Comparison of ENCODE assay signal across 12 cellular contexts in the genomic region with DNA sequence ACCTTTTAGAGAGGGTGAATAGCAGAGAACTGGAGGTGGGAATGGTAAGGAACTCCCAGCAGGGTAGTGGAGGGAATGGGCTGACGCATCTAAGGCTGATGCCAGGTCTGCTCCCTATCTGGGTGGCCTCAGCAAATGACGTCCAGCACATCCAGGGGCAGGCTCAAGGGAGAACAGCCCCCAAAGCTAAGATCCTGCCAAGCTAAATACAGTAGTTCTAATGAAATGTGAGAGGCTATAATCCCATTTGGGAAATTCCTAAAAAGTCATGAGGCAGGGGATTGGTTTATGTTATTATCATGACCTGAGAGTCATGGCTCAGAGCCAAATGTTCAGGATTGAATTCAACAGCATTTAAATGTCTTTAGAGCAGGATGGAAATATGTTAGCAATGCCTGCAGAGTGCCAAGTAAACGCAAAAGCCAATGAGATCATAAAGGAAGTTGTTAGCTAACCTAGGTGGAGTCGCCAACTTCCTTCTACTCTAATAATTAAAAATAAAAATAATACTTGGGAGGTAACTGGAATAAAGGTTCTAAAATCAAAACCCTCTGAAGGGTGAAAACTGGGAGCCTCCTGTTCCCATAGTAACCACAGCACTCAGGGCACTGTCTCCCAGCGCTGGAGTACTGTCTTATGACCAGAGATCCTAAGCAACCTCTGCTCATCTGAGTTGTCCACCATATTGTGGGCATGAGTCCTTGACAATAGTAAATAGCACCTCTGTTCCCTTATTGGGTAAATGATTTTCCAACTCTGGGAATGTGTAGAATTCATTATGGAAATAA. TPM values are rescaled to one million over a fixed set of nuclear protein-coding genes. Genes with fewer than 3 reads are reported as not detected.
DNase-seq lines count a peak whose midpoint lies in the region; ATAC-seq, FAIRE-seq and TF ChIP-seq lines count a peak whose summit lies in the region.
"Had no signal": no experiment of that assay in that cellular context is flagged by ENCODE, and none has a peak within 500 bp of the region (broad histone marks: within the 10 kb centered on the region; RNA-seq: fewer than 3 reads in every experiment).

No MANE protein-coding gene starts in this region.

- ATAC-seq in Right ventricle myocardium inferior (peak; percentile 77), K562 (no peak)
- no peak for ATAC-seq in stimulated activated effector memory CD8-positive, alpha-beta T cell treated with anti-CD3 and anti-CD28 coated beads, Interleukin-12 subunit alpha, Interleukin-12 subunit beta, amount 100 ng/mL, for 72 hours

- peaks cover 0 to 3% of the 10 kb centered on the region in 2 experiments; a peak in 1 of 5 replicates for H3K4me1 ChIP-seq in K562 (replicated peaks in 1 of 2; ENCODE audit: control insufficient read depth in 2 of 2, insufficient read depth in 2 of 2, low read length in 2 of 2)

- no peaks in the 10 kb centered on the region for H3K36me3 ChIP-seq in K562 (ENCODE audit: control insufficient read depth, insufficient read depth, low read length)
- H3K36me3 ChIP-seq: BLaER1 treated with 17β-estradiol and CSF1 and Interleukin-3, amounts not matched to agents 10 nM and 100 nM had no signal

- no peaks in the 10 kb centered on the region for H3K4me1 Mint-ChIP-seq in stimulated activated effector memory CD8-positive, alpha-beta T cell treated with anti-CD3 and anti-CD28 coated beads, Interleukin-12 subunit alpha, Interleukin-12 subunit beta, amount 100 ng/mL, for 72 hours
- H3K4me1 Mint-ChIP-seq in activated T-cell treated with anti-CD3 and anti-CD28 coated beads, Interleukin-2, amount 50 U/mL, for 24 hours (ENCODE audit: low read depth): no peaks in the 10 kb centered on the region
- no peaks in the 10 kb centered on the region for H3K4me1 Mint-ChIP-seq in activated naive CD4-positive, alpha-beta T cell treated with anti-CD3 and anti-CD28 coated beads for 36 hours (ENCODE audit: low read depth)
- H3K4me1 Mint-ChIP-seq: endodermal cell had no signal

- FAIRE-seq in K562 (lab: Jason Lieb, UNC) (peak; percentile 29), urothelium cell line (lab: Jason Lieb, UNC) (peak; percentile 46)

- no peak overlapping the region for H3K27ac Mint-ChIP-seq in stimulated activated effector memory CD8-positive, alpha-beta T cell treated with anti-CD3 and anti-CD28 coated beads, Interleukin-12 subunit alpha, Interleukin-12 subunit beta, amount 100 ng/mL, for 72 hours
- H3K27ac Mint-ChIP-seq in activated T-cell treated with anti-CD3 and anti-CD28 coated beads, Interleukin-2, amount 50 U/mL, for 24 hours: no peak overlapping the region
- no peak overlapping the region for H3K27ac Mint-ChIP-seq in activated naive CD4-positive, alpha-beta T cell treated with anti-CD3 and anti-CD28 coated beads for 36 hours
- H3K27ac Mint-ChIP-seq: endodermal cell had no signal

- no peak for DNase-seq in Right ventricle myocardium inferior (ENCODE audit: missing footprints)
- DNase-seq in cardiac septum (ENCODE audit: low spot score): no peak
- no peak for DNase-seq in K562 (ENCODE audit: extremely low read depth in 1 of 4, low spot score in 3 of 4)
- peak; percentile 95 for DNase-seq in kidney glomerular epithelial cell (lab: John Stamatoyannopoulos, UW)
- DNase-seq in urothelium cell line (ENCODE audit: low spot score): peak; percentile 80
- DNase-seq in stimulated activated effector memory CD8-positive, alpha-beta T cell treated with anti-CD3 and anti-CD28 coated beads, Interleukin-12 subunit alpha, Interleukin-12 subunit beta, amount 100 ng/mL, for 72 hours (ENCODE audit: low spot score in 2 of 2): no peak
- DNase-seq in activated T-cell treated with anti-CD3 and anti-CD28 coated beads, Interleukin-2, amount 50 U/mL, for 24 hours: no peak
- DNase-seq in activated naive CD4-positive, alpha-beta T cell treated with anti-CD3 and anti-CD28 coated beads for 36 hours: no peak
- DNase-seq: endodermal cell, posterior cingulate gyrus, substantia nigra had no signal

- POLR2A ChIA-PET in K562 (lab: Yijun Ruan, JAX): interaction anchor here (0.6 to 1.8 kb wide), 3 partner anchors 9 to 506 kb away, joined by 3 to 5 read pairs (median 4); no protein-coding TSS in a partner anchor

- H3K79me2 ChIP-seq in K562 (ENCODE audit: control insufficient read depth, insufficient read depth, low read length): no peaks in the 10 kb centered on the region

- H3K9me1 ChIP-seq in K562 (ENCODE audit: control insufficient read depth, insufficient read depth, low read length): no peaks in the 10 kb centered on the region

- no peak overlapping the region for H3K27ac ChIP-seq in K562 (ENCODE audit: extremely low read depth, low read depth, low read length)
- H3K27ac ChIP-seq: BLaER1 treated with 17β-estradiol and CSF1 and Interleukin-3, amounts not matched to agents 10 nM and 100 nM had no signal

- no peak for TF ChIP-seq POLR2A in K562 (conservative IDR thresholded peaks at IDR 0.05)

- intact Hi-C loops in Right ventricle myocardium inferior (cut with DNase I) (no loop called here), cardiac septum (cut with DNase I) (no loop called here), K562 (cut with micrococcal nuclease) (no loop called here)
- intact Hi-C loops in activated naive CD4-positive, alpha-beta T cell treated with anti-CD3 and anti-CD28 coated beads for 36 hours (cut with micrococcal nuclease): no loop called here

- H3K9ac ChIP-seq in K562 (ENCODE audit: insufficient read depth in 1 of 2, low read depth in 2 of 2, low read length in 2 of 2): no peak overlapping the region
- H3K9ac ChIP-seq: BLaER1 treated with 17β-estradiol and CSF1 and Interleukin-3, amounts not matched to agents 10 nM and 100 nM had no signal

- no peaks in the 10 kb centered on the region for H3K9me3 ChIP-seq in K562 (replicated peaks; ENCODE audit: control insufficient read depth, insufficient read depth, low read depth, low read length)

- in situ Hi-C loops in K562 (cut with MboI): loop anchor here (10.0 kb wide), 1 partner anchor 459 kb away; the partner anchor contains the start of gene ULBP2

- H3K4me3 Mint-ChIP-seq in stimulated activated effector memory CD8-positive, alpha-beta T cell treated with anti-CD3 and anti-CD28 coated beads, Interleukin-12 subunit alpha, Interleukin-12 subunit beta, amount 100 ng/mL, for 72 hours: no peak overlapping the region
- no peak overlapping the region for H3K4me3 Mint-ChIP-seq in activated T-cell treated with anti-CD3 and anti-CD28 coated beads, Interleukin-2, amount 50 U/mL, for 24 hours
- H3K4me3 Mint-ChIP-seq in activated naive CD4-positive, alpha-beta T cell treated with anti-CD3 and anti-CD28 coated beads for 36 hours: no peak overlapping the region
- H3K4me3 Mint-ChIP-seq: endodermal cell had no signal

- no peak overlapping the region for H3K4me3 ChIP-seq in K562
- H3K4me3 ChIP-seq: BLaER1 treated with 17β-estradiol and CSF1 and Interleukin-3, amounts not matched to agents 10 nM and 100 nM had no signal

- WGBS in K562 (ENCODE audit: insufficient coverage, low coverage, missing lambda C conversion rate): under 1% methylated on average over 5 of the region's 5 CpGs

- no peaks in the 10 kb centered on the region for H4K20me1 ChIP-seq in K562 (replicated peaks; ENCODE audit: control insufficient read depth, insufficient read depth, low read length)
- H4K20me1 ChIP-seq: BLaER1 treated with 17β-estradiol and CSF1 and Interleukin-3, amounts not matched to agents 10 nM and 100 nM had no signal

- H3K27me3 Mint-ChIP-seq in activated T-cell treated with anti-CD3 and anti-CD28 coated beads, Interleukin-2, amount 50 U/mL, for 24 hours: peaks cover 48% of the 10 kb centered on the region
- H3K27me3 Mint-ChIP-seq in activated naive CD4-positive, alpha-beta T cell treated with anti-CD3 and anti-CD28 coated beads for 36 hours (ENCODE audit: low read depth): peaks cover 33% of the 10 kb centered on the region

- no peak overlapping the region for H3K4me2 ChIP-seq in K562 (ENCODE audit: insufficient read depth, low read length)

- CTCF ChIA-PET in K562 (lab: Yijun Ruan, JAX; ENCODE audit: low intra/inter-chr PET ratio): interaction anchor here (0.7 kb wide), 1 partner anchor 1864 kb away, joined by 3 read pairs; no protein-coding TSS in a partner anchor
- CTCF ChIA-PET in activated naive CD4-positive, alpha-beta T cell treated with anti-CD3 and anti-CD28 coated beads for 36 hours (lab: Charles Lee): interaction anchor here (0.9 to 2.0 kb wide), 2 partner anchors 14 to 415 kb away, joined by 5 to 6 read pairs; no protein-coding TSS in a partner anchor

- no peak overlapping the region for H2AFZ ChIP-seq in K562 (ENCODE audit: low read depth, low read length)

- H3K27me3 ChIP-seq in K562 (ENCODE audit: control insufficient read depth in 2 of 2, insufficient read depth in 2 of 2, low read length in 2 of 2): peaks cover 22 to 38% of the 10 kb centered on the region in 2 experiments
- H3K27me3 ChIP-seq: BLaER1 treated with 17β-estradiol and CSF1 and Interleukin-3, amounts not matched to agents 10 nM and 100 nM had no signal

- TF ChIP-seq RAD21 in K562 (CRISPR knock-in tag; conservative IDR thresholded peaks at IDR 0.05 in 1 of 2, IDR thresholded peaks at IDR 0.05 in 1 of 2): no peak

- no peak for TF ChIP-seq CTCF in K562 (IDR thresholded peaks at IDR 0.05 in 2 of 3, conservative IDR thresholded peaks at IDR 0.05 in 1 of 3; ENCODE audit: insufficient read depth in 2 of 3, low read depth in 1 of 3, low read length in 3 of 3)

- peaks cover 13% of the 10 kb centered on the region for H3K9me3 Mint-ChIP-seq in stimulated activated effector memory CD8-positive, alpha-beta T cell treated with anti-CD3 and anti-CD28 coated beads, Interleukin-12 subunit alpha, Interleukin-12 subunit beta, amount 100 ng/mL, for 72 hours
- H3K9me3 Mint-ChIP-seq in activated T-cell treated with anti-CD3 and anti-CD28 coated beads, Interleukin-2, amount 50 U/mL, for 24 hours: peaks cover 12% of the 10 kb centered on the region
- H3K9me3 Mint-ChIP-seq in activated naive CD4-positive, alpha-beta T cell treated with anti-CD3 and anti-CD28 coated beads for 36 hours: peaks cover 14% of the 10 kb centered on the region
- H3K9me3 Mint-ChIP-seq: endodermal cell had no signal

- no peaks in the 10 kb centered on the region for H3K36me3 Mint-ChIP-seq in stimulated activated effector memory CD8-positive, alpha-beta T cell treated with anti-CD3 and anti-CD28 coated beads, Interleukin-12 subunit alpha, Interleukin-12 subunit beta, amount 100 ng/mL, for 72 hours
- no peaks in the 10 kb centered on the region for H3K36me3 Mint-ChIP-seq in activated T-cell treated with anti-CD3 and anti-CD28 coated beads, Interleukin-2, amount 50 U/mL, for 24 hours (ENCODE audit: low read depth)
- peaks cover 2% of the 10 kb centered on the region for H3K36me3 Mint-ChIP-seq in activated naive CD4-positive, alpha-beta T cell treated with anti-CD3 and anti-CD28 coated beads for 36 hours (ENCODE audit: low read depth)

- BruUV-seq in K562 (replicated peaks; lab: Mats Ljungman, UMichigan): no TSS peak

- TF ChIP-seq EP300 in K562 (IDR thresholded peaks at IDR 0.05; ENCODE audit: low read length): no peak

RNA-seq across cellular contexts. Expression of gene IYD, which starts 34.8 kb away (rescaled TPM):
- total RNA-seq in Right ventricle myocardium inferior (not detected), cardiac septum (not detected), K562 (2014; rRNA removed) (not detected in 2 replicates), K562 (2014; rRNA removed; fragmentation: Illumina TruSeq; extraction: Trizol) (not detected in 2 replicates), K562 (2015; rRNA removed; fragmentation: Illumina TruSeq; extraction: Trizol) (not detected in 2 replicates), K562 (2021) (not detected in 2 replicates)
- not detected in 2 replicates for total RNA-seq in K562 (2011; cell fraction: chromatin; rRNA removed; ENCODE audit: low replicate concordance)
- total RNA-seq in K562 (2011; cell fraction: nucleolus; rRNA removed): not detected in 2 replicates
- not detected in 2 replicates for total RNA-seq in K562 (2011; cell fraction: nucleoplasm; rRNA removed)
- polyA plus RNA-seq in K562 (2011; rRNA removed) (not detected in 2 replicates), K562 (2014; fragmentation: Illumina TruSeq; extraction: Trizol) (not detected in 2 replicates), K562 (2014; fragmentation: Nextera tagmentation; extraction: Ambion mirVana) (not detected), K562 (2014; rRNA removed) (0.09 TPM in 1 of 2 replicates, not detected in the other)
- polyA plus RNA-seq in K562 (2011; cell fraction: cytosol; rRNA removed): not detected in 2 replicates
- polyA plus RNA-seq in K562 (2011; cell fraction: nucleus; rRNA removed): not detected in 2 replicates
- polyA plus RNA-seq in K562 (2012): 0.01 TPM in 1 of 2 replicates, not detected in the other
- 0.04 TPM in 1 of 2 replicates, not detected in the other for polyA minus RNA-seq in K562 (2011; rRNA and poly(A)+ RNA removed)
- not detected in 2 replicates for polyA minus RNA-seq in K562 (2011; cell fraction: cytosol; rRNA and poly(A)+ RNA removed)
- polyA minus RNA-seq in K562 (2011; cell fraction: nucleus; rRNA and poly(A)+ RNA removed): not detected in 2 replicates
- not detected for total RNA-seq in activated naive CD4-positive, alpha-beta T cell treated with anti-CD3 and anti-CD28 coated beads for 36 hours
- total RNA-seq: endodermal cell had no signal

Comparison
In these comparisons a context has a peak if more than half of its experiments do, and no peak if none do; other contexts are left out.
1. DNase-seq: peak in kidney glomerular epithelial cell (single experiment) and urothelium cell line (single experiment); none in Right ventricle myocardium inferior (single experiment), cardiac septum (single experiment), K562 (0 of 4), stimulated activated effector memory CD8-positive, alpha-beta T cell treated with anti-CD3 and anti-CD28 coated beads, Interleukin-12 subunit alpha, Interleukin-12 subunit beta, amount 100 ng/mL, for 72 hours (0 of 2), activated T-cell treated with anti-CD3 and anti-CD28 coated beads, Interleukin-2, amount 50 U/mL, for 24 hours (single experiment) and activated naive CD4-positive, alpha-beta T cell treated with anti-CD3 and anti-CD28 coated beads for 36 hours (single experiment).